In the genomic region with DNA sequence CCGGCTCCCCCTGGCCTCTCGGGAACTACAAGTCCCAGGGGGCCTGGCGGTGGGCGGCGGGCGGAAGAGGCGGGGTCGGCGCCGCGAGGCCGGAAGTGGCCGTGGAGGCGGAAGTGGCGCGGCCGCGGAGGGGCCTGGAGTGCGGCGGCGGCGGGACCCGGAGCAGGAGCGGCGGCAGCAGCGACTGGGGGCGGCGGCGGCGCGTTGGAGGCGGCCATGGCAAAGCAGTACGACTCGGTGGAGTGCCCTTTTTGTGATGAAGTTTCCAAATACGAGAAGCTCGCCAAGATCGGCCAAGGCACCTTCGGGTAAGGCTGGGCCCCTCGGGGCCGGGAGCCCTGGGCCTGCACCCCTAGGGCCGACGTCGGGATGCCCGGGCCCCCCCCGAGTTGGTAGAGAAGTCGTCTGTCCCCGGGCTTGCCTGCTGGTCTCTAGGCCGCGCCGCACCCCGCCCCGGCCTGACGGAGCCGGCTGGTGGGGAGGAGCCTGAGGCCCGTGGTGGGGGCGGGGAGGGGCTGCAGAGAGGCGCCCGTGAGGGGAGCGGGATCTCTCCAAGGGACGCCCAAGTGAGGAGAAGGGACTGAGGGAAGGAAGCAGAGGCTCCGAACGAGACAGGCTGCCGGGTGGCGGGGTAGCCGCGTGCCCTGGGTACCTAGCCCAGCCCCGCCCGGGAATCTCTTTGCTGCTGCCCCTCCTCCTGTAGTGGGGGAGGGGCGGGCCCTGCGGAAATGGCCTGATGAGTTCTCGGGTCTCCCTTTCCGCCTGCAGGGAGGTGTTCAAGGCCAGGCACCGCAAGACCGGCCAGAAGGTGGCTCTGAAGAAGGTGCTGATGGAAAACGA, we compare ENCODE assay signal across 8 cellular contexts. TPM values are rescaled to one million over a fixed set of nuclear protein-coding genes. Genes with fewer than 3 reads are reported as not detected.
DNase-seq lines count a peak whose midpoint lies in the region; ATAC-seq and TF ChIP-seq lines count a peak whose summit lies in the region.

A gene (plus strand): TSS at position 102 of the 840 bp plus-strand sequence. CDS start 115 bp downstream, at position 217.

- H3K27ac ChIP-seq in HUES64 (ENCODE audit: low read depth, low read length) = peak within 1 kb of the TSS; percentile 97
- peak within 1 kb of the TSS; percentile 79 for H3K27ac ChIP-seq in PC-3 (ENCODE audit: low read length)
- peak within 1 kb of the TSS; percentile 90 to 94 for H3K27ac ChIP-seq in mucosa of rectum (ENCODE audit: low read depth in 2 of 2, low read length in 2 of 2)

- peak within 1 kb of the TSS; percentile 71 for H2AFZ ChIP-seq in PC-3 (ENCODE audit: low read length)

- CTCF ChIA-PET in Calu3 (lab: Charles Lee) (interaction anchor here (0.6 to 1.3 kb wide), 3 partner anchors 40 to 131 kb away, joined by 3 to 8 read pairs (median 3); a partner anchor contains a TSS), PC-3 (lab: Charles Lee) (interaction anchor here (0.6 to 1.3 kb wide), 2 partner anchors 51 to 63 kb away, joined by 6 to 11 read pairs; a partner anchor contains a TSS)

- H3K4me2 ChIP-seq in PC-3 (ENCODE audit: low read length) = peak within 1 kb of the TSS; percentile 89

- no peaks in the 10 kb centered on the region for H3K9me3 Mint-ChIP-seq in Calu3 (ENCODE audit: low read depth, unreplicated experiment)

- H3K9me3 ChIP-seq in HUES64 (ENCODE audit: insufficient read depth, low read depth, low read length) = no peaks in the 10 kb centered on the region
- no peaks in the 10 kb centered on the region for H3K9me3 ChIP-seq in PC-3 (ENCODE audit: low read length)
- H3K9me3 ChIP-seq in mucosa of rectum (ENCODE audit: control insufficient read depth in 2 of 2, low read length in 2 of 2) = no peaks in the 10 kb centered on the region

- BruUV-seq in Calu3 (replicated peaks; lab: Mats Ljungman, UMichigan) (no TSS peak), PC-3 (replicated peaks; lab: Mats Ljungman, UMichigan) (no TSS peak)

- H4K20me1 ChIP-seq in PC-3 (ENCODE audit: low read length) = peaks cover 32% of the 10 kb centered on the region

- peak within 1 kb of the TSS; percentile 56 for H3K27ac Mint-ChIP-seq in Calu3 (ENCODE audit: unreplicated experiment)

- peaks cover 60% of the 10 kb centered on the region for H3K36me3 Mint-ChIP-seq in Calu3 (ENCODE audit: insufficient read depth, unreplicated experiment)

- TF ChIP-seq CTCF in Calu3 (IDR thresholded peaks at IDR 0.05; ENCODE audit: unreplicated experiment) = no peak
- no peak for TF ChIP-seq CTCF in PC-3 (conservative IDR thresholded peaks at IDR 0.05; ENCODE audit: low read depth, low read length)
- TF ChIP-seq CTCF in epithelial cell of proximal tubule (conservative IDR thresholded peaks at IDR 0.05; ENCODE audit: low read depth, low read length) = no peak

- H3K4me1 ChIP-seq in HUES64 (ENCODE audit: insufficient read depth, low read length) (peaks cover 5% of the 10 kb centered on the region; the same call in 1 of the 2 replicates), PC-3 (ENCODE audit: insufficient read depth, low read length) (peaks cover 10% of the 10 kb centered on the region), mucosa of rectum (ENCODE audit: control insufficient read depth in 2 of 2, insufficient read depth in 2 of 2, low read length in 2 of 2) (peaks cover 10 to 18% of the 10 kb centered on the region in 2 donors)

- intact Hi-C loops in Calu3 (cut with micrococcal nuclease; ENCODE audit: unreplicated experiment) (no loop called here), PC-3 (cut with micrococcal nuclease) (loop anchor here (1.0 to 2.0 kb wide), 2 partner anchors 51 to 85 kb away; a partner anchor contains a TSS)

- H3K9me2 ChIP-seq in PC-3 (replicated peaks; ENCODE audit: low read length) = no peaks in the 10 kb centered on the region

- H3K4me3 Mint-ChIP-seq in Calu3 (ENCODE audit: low read depth, unreplicated experiment) = peak within 1 kb of the TSS; percentile 86

- no peaks in the 10 kb centered on the region for H3K4me1 Mint-ChIP-seq in Calu3 (ENCODE audit: low read depth, unreplicated experiment)

- H3K27me3 ChIP-seq in HUES64 (ENCODE audit: insufficient read depth, low read length) = no peaks in the 10 kb centered on the region
- no peaks in the 10 kb centered on the region for H3K27me3 ChIP-seq in PC-3 (ENCODE audit: low read length)
- H3K27me3 ChIP-seq in mucosa of rectum (ENCODE audit: control insufficient read depth in 2 of 2, insufficient read depth in 2 of 2, low read length in 2 of 2) = peaks cover 0 to 2% of the 10 kb centered on the region in 2 donors

- WGBS in HUES64 = under 1% methylated on average over 75 of the region's 75 CpGs

- H3K27me3 Mint-ChIP-seq in Calu3 (ENCODE audit: unreplicated experiment) = no peaks in the 10 kb centered on the region

- DNase-seq in Calu3 (peak; percentile 91), PC-3 (peak; percentile 79), activated T-cell treated with anti-CD3 and anti-CD28 coated beads for 4 hours (peak; percentile 92), epithelial cell of proximal tubule (ENCODE audit: low read depth) (no peak)
- peak; percentile 94 for DNase-seq in stimulated activated CD8-positive, alpha-beta memory T cell treated with anti-CD3 and anti-CD28 coated beads, Interleukin-4, amount 100 ng/mL, for 48 hours

- H3K9ac ChIP-seq in HUES64 (ENCODE audit: low read depth, low read length) (peak within 1 kb of the TSS; percentile 93), PC-3 (ENCODE audit: low read length) (peak within 1 kb of the TSS; percentile 98), mucosa of rectum (ENCODE audit: low read depth in 1 of 2, low read length in 2 of 2) (peak within 1 kb of the TSS; percentile 85 to 91)

- POLR2A ChIA-PET in PC-3 (lab: Charles Lee; ENCODE audit: unreplicated experiment) = interaction anchor here (0.5 to 0.7 kb wide), 5 partner anchors 15 to 329 kb away, joined by 3 to 8 read pairs (median 4); a partner anchor contains a TSS

- peaks cover 42% of the 10 kb centered on the region for H3K79me2 ChIP-seq in PC-3 (ENCODE audit: low read length)

- H3K4me3 ChIP-seq in HUES64 (ENCODE audit: low read length) = peak within 1 kb of the TSS; percentile 91
- H3K4me3 ChIP-seq in PC-3 (ENCODE audit: low read length) = peak within 1 kb of the TSS; percentile 81
- peak within 1 kb of the TSS; percentile 95 for H3K4me3 ChIP-seq in epithelial cell of proximal tubule (ENCODE audit: low read depth, low read length)
- H3K4me3 ChIP-seq in mucosa of rectum (ENCODE audit: low read length in 2 of 2) = peak within 1 kb of the TSS; percentile 82 to 89

- H3K36me3 ChIP-seq in HUES64 (ENCODE audit: insufficient read depth, low read length) = peaks cover 43% of the 10 kb centered on the region
- peaks cover 43% of the 10 kb centered on the region for H3K36me3 ChIP-seq in PC-3 (ENCODE audit: low read depth, low read length)
- peaks cover 39 to 42% of the 10 kb centered on the region in 2 donors for H3K36me3 ChIP-seq in mucosa of rectum (ENCODE audit: control insufficient read depth in 2 of 2, insufficient read depth in 2 of 2, low read length in 2 of 2)

- H3F3A ChIP-seq in PC-3 (ENCODE audit: low read length, unreplicated experiment) = no peaks in the 10 kb centered on the region

- ATAC-seq in GM21423 (IDR thresholded peaks at IDR 0.05; ENCODE audit: unreplicated experiment) = peak; percentile 50
- ATAC-seq in PC-3 = peak; percentile 86

RNA-seq across cellular contexts. Expression of the gene that starts here (rescaled TPM):
- total RNA-seq in Calu3 (2022) (41.8 and 51.3 TPM in 2 replicates), PC-3 (2014; rRNA removed) (37.3 and 39.2 TPM in 2 replicates), epithelial cell of proximal tubule (28.4 and 29.5 TPM in 2 replicates)
- 61.8 TPM for polyA plus RNA-seq in HUES64 (2013, experiment 1 of 2)
- polyA plus RNA-seq in HUES64 (2013, experiment 2 of 2) = 57.8 TPM
